Comparison of ENCODE assay signal across 18 cellular contexts in the genomic region with DNA sequence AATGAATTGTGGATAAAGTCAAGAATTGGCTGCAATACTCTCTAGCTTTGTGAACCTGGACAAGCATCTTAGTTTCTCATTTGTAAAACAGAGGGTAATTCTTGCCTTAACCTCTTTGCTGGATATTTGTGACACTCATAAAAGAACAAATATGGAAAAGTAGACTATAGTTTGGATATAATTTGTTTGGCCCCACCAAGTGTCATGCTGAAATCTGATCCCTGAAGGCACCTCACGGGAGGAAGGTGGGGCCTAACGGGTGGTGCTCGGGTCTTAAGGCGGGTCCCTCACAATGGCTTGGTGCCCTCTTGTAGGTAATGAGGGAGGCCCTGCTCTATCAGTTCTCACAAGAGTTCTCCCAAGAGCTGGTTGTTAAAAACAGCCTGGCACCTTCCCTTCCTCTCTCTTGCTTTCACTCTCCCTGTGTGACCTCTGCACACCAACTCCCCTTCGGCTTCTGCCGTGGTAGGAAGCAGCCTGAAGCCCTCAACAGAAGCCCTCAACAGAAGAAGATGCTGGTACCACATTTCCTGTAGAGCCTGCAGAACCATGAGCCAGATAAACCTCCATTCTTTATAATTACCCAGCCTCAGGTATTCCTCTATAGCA. TPM values are rescaled to one million over a fixed set of nuclear protein-coding genes. Genes with fewer than 3 reads are reported as not detected.
A peak's percentile ranks its signal among the peaks of the same experiment; 100 is the strongest.
DNase-seq lines count a peak whose midpoint lies in the region; ATAC-seq and TF ChIP-seq lines count a peak whose summit lies in the region.
"Had no signal": no experiment of that assay in that cellular context is flagged by ENCODE, and none has a peak within 500 bp of the region (broad histone marks: within the 10 kb centered on the region; RNA-seq: fewer than 3 reads in every experiment).

No MANE protein-coding gene starts in this region.

- no peak for TF ChIP-seq CTCF in mesothelial cell of epicardium (IDR thresholded peaks at IDR 0.05; ENCODE audit: unreplicated experiment)

- H3K9me3 ChIP-seq in CD8-positive, alpha-beta memory T cell (ENCODE audit: low read length) = no peaks in the 10 kb centered on the region
- H3K9me3 ChIP-seq: adrenal gland, testis had no signal

- POLR2A ChIA-PET in CD8-positive, alpha-beta memory T cell (lab: Charles Lee) = interaction anchor here (0.7 to 1.7 kb wide), 3 partner anchors 12 to 169 kb away, joined by 3 to 9 read pairs (median 4); no protein-coding TSS in a partner anchor

- H3K36me3 Mint-ChIP-seq in activated CD4-positive, alpha-beta T cell treated with anti-CD3 and anti-CD28 coated beads, Interleukin-2, amount 10 ng/mL, durations not matched to agents 24 days and 14 days (ENCODE audit: low read depth) = peaks cover 15% of the 10 kb centered on the region
- peaks cover 0 to 12% (median 0%) of the 10 kb centered on the region in 3 donors for H3K36me3 Mint-ChIP-seq in CD8-positive, alpha-beta memory T cell
- H3K36me3 Mint-ChIP-seq in T-helper 1 cell treated with Interleukin-12 subunit alpha and Interleukin-12 subunit beta and Interleukin-4 antibody, amounts not matched to agents 30 μg/mL and 1 μg/mL, for 36 hours (ENCODE audit: low read depth) = peaks cover 26% of the 10 kb centered on the region
- no peaks in the 10 kb centered on the region for H3K36me3 Mint-ChIP-seq in mesothelial cell of epicardium

- H3K4me3 Mint-ChIP-seq in activated CD4-positive, alpha-beta T cell treated with anti-CD3 and anti-CD28 coated beads, Interleukin-2, amount 10 ng/mL, durations not matched to agents 24 days and 14 days = peak overlapping the region; percentile 34
- peak overlapping the region; percentile 6 to 76 (median 68) for H3K4me3 Mint-ChIP-seq in CD8-positive, alpha-beta memory T cell
- H3K4me3 Mint-ChIP-seq in T-helper 1 cell treated with Interleukin-12 subunit alpha and Interleukin-12 subunit beta and Interleukin-4 antibody, amounts not matched to agents 30 μg/mL and 1 μg/mL, for 36 hours = peak overlapping the region; percentile 57
- H3K4me3 Mint-ChIP-seq in mesothelial cell of epicardium = no peak overlapping the region

- peaks cover 76% of the 10 kb centered on the region for H3K4me1 ChIP-seq in CD8-positive, alpha-beta memory T cell (ENCODE audit: insufficient read depth, low read length)
- H3K4me1 ChIP-seq: adrenal gland, gastroesophageal sphincter, testis had no signal

- H3K27ac Mint-ChIP-seq in activated CD4-positive, alpha-beta T cell treated with anti-CD3 and anti-CD28 coated beads, Interleukin-2, amount 10 ng/mL, durations not matched to agents 24 days and 14 days = peak overlapping the region; percentile 71
- H3K27ac Mint-ChIP-seq in CD8-positive, alpha-beta memory T cell = peak overlapping the region; percentile 84 to 96 (median 92)
- H3K27ac Mint-ChIP-seq in T-helper 1 cell treated with Interleukin-12 subunit alpha and Interleukin-12 subunit beta and Interleukin-4 antibody, amounts not matched to agents 30 μg/mL and 1 μg/mL, for 36 hours = peak overlapping the region; percentile 85
- H3K27ac Mint-ChIP-seq in mesothelial cell of epicardium = peak overlapping the region; percentile 30

- no peaks in the 10 kb centered on the region for H3K36me3 ChIP-seq in CD8-positive, alpha-beta memory T cell (ENCODE audit: insufficient read depth, low read length)
- H3K36me3 ChIP-seq: adrenal gland, gastroesophageal sphincter had no signal

- CTCF ChIA-PET in CD8-positive, alpha-beta memory T cell (lab: Charles Lee) = interaction anchor here (0.7 to 1.9 kb wide), 6 partner anchors 13 to 171 kb away, joined by 3 to 9 read pairs (median 3); no protein-coding TSS in a partner anchor

- H3K27me3 Mint-ChIP-seq in activated CD4-positive, alpha-beta T cell treated with anti-CD3 and anti-CD28 coated beads, Interleukin-2, amount 10 ng/mL, durations not matched to agents 24 days and 14 days = no peaks in the 10 kb centered on the region
- no peaks in the 10 kb centered on the region for H3K27me3 Mint-ChIP-seq in CD8-positive, alpha-beta memory T cell
- H3K27me3 Mint-ChIP-seq in T-helper 1 cell treated with Interleukin-12 subunit alpha and Interleukin-12 subunit beta and Interleukin-4 antibody, amounts not matched to agents 30 μg/mL and 1 μg/mL, for 36 hours (ENCODE audit: low read depth) = no peaks in the 10 kb centered on the region
- no peaks in the 10 kb centered on the region for H3K27me3 Mint-ChIP-seq in mesothelial cell of epicardium (ENCODE audit: low read depth)

- ATAC-seq in GM18505 (IDR thresholded peaks at IDR 0.05; ENCODE audit: unreplicated experiment) = no peak
- ATAC-seq in GM18870 (IDR thresholded peaks at IDR 0.05; ENCODE audit: unreplicated experiment) = no peak
- ATAC-seq: gastroesophageal sphincter had no signal

- H3K27me3 ChIP-seq in CD8-positive, alpha-beta memory T cell (ENCODE audit: insufficient read depth, low read length, poor library complexity, severe bottlenecking) = no peaks in the 10 kb centered on the region
- H3K27me3 ChIP-seq: adrenal gland, gastroesophageal sphincter, testis had no signal

- peak overlapping the region; percentile 0 for H3K27ac ChIP-seq in CD8-positive, alpha-beta memory T cell (ENCODE audit: low read depth, low read length)
- H3K27ac ChIP-seq: adrenal gland, gastroesophageal sphincter, testis had no signal

- peak; percentile 78 for DNase-seq in activated CD4-positive, alpha-beta T cell treated with anti-CD3 and anti-CD28 coated beads, Interleukin-2, amount 10 ng/mL, durations not matched to agents 24 days and 14 days
- no peak for DNase-seq in activated CD4-positive, alpha-beta T cell treated with anti-CD3 and anti-CD28 coated beads for 4 hours
- DNase-seq in CD8-positive, alpha-beta memory T cell = peak in 4 of 5 donors; percentile 6 to 56 (median 39)
- DNase-seq in mesothelial cell of epicardium (ENCODE audit: low spot score in 2 of 2, unreplicated experiment in 2 of 2) (no peak), ureter (ENCODE audit: low spot score) (no peak)
- DNase-seq: activated CD4-positive, alpha-beta T cell treated with anti-CD3 and anti-CD28 coated beads, Interleukin-2, amount 50 U/mL, for 1 hour; adrenal gland; COR-L47; Kasumi-1; NCI-H1694 treated with DMSO at 0.1 percent for 48 hours; NCI-H774; T1000; testis had no signal

- H3K4me1 Mint-ChIP-seq in activated CD4-positive, alpha-beta T cell treated with anti-CD3 and anti-CD28 coated beads, Interleukin-2, amount 10 ng/mL, durations not matched to agents 24 days and 14 days = peaks cover 65% of the 10 kb centered on the region
- peaks cover 65 to 90% (median 82%) of the 10 kb centered on the region in 3 donors for H3K4me1 Mint-ChIP-seq in CD8-positive, alpha-beta memory T cell
- H3K4me1 Mint-ChIP-seq in T-helper 1 cell treated with Interleukin-12 subunit alpha and Interleukin-12 subunit beta and Interleukin-4 antibody, amounts not matched to agents 30 μg/mL and 1 μg/mL, for 36 hours (ENCODE audit: low read depth) = peaks cover 69% of the 10 kb centered on the region
- peaks cover 5% of the 10 kb centered on the region for H3K4me1 Mint-ChIP-seq in mesothelial cell of epicardium

- H3K9me3 Mint-ChIP-seq in activated CD4-positive, alpha-beta T cell treated with anti-CD3 and anti-CD28 coated beads, Interleukin-2, amount 10 ng/mL, durations not matched to agents 24 days and 14 days = peaks cover 10% of the 10 kb centered on the region
- peaks cover 0 to 6% (median 0%) of the 10 kb centered on the region in 5 donors for H3K9me3 Mint-ChIP-seq in CD8-positive, alpha-beta memory T cell
- H3K9me3 Mint-ChIP-seq in T-helper 1 cell treated with Interleukin-12 subunit alpha and Interleukin-12 subunit beta and Interleukin-4 antibody, amounts not matched to agents 30 μg/mL and 1 μg/mL, for 36 hours = peaks cover 17% of the 10 kb centered on the region
- peaks cover 24% of the 10 kb centered on the region for H3K9me3 Mint-ChIP-seq in mesothelial cell of epicardium

- intact Hi-C loops in activated CD4-positive, alpha-beta T cell treated with anti-CD3 and anti-CD28 coated beads, Interleukin-2, amount 10 ng/mL, durations not matched to agents 24 days and 14 days (cut with micrococcal nuclease) = no loop called here

- H3K4me3 ChIP-seq in CD8-positive, alpha-beta memory T cell (ENCODE audit: low read length) = no peak overlapping the region
- H3K4me3 ChIP-seq: adrenal gland, gastroesophageal sphincter, lung, testis had no signal

- no peak for TF ChIP-seq POLR2A in GM18505 (IDR thresholded peaks at IDR 0.05; ENCODE audit: borderline replicate concordance, extremely low read depth, insufficient read depth, insufficient read length)

RNA-seq across cellular contexts. Expression of a gene that starts 37.4 kb away (rescaled TPM):
- total RNA-seq in activated CD4-positive, alpha-beta T cell treated with anti-CD3 and anti-CD28 coated beads, Interleukin-2, amount 10 ng/mL, durations not matched to agents 24 days and 14 days = 43.2 and 45.0 TPM in 2 replicates
- total RNA-seq in CD8-positive, alpha-beta memory T cell = 10 to 100 TPM; 54.0 to 54.7 TPM
- polyA plus RNA-seq in CD8-positive, alpha-beta memory T cell = 247 TPM
- total RNA-seq in mesothelial cell of epicardium = 18.4 to 21.4 TPM (median 20.7 TPM) in 3 replicates
- 24.4 TPM for total RNA-seq in ureter

Comparison
In these comparisons a context has a peak if more than half of its experiments do, and no peak if none do; other contexts are left out.
1. DNase-seq: peak in activated CD4-positive, alpha-beta T cell treated with anti-CD3 and anti-CD28 coated beads, Interleukin-2, amount 10 ng/mL, durations not matched to agents 24 days and 14 days (single experiment) and CD8-positive, alpha-beta memory T cell (4 of 5); none in activated CD4-positive, alpha-beta T cell treated with anti-CD3 and anti-CD28 coated beads for 4 hours (0 of 2), mesothelial cell of epicardium (0 of 2) and ureter (single experiment).
2. H3K27ac Mint-ChIP-seq: peak in every context shown above with its lines; median percentile 92 in CD8-positive, alpha-beta memory T cell; 85 in T-helper 1 cell treated with Interleukin-12 subunit alpha and Interleukin-12 subunit beta and Interleukin-4 antibody, amounts not matched to agents 30 μg/mL and 1 μg/mL, for 36 hours; 71 in activated CD4-positive, alpha-beta T cell treated with anti-CD3 and anti-CD28 coated beads, Interleukin-2, amount 10 ng/mL, durations not matched to agents 24 days and 14 days; 30 in mesothelial cell of epicardium.